ENCODE assay signal across 22 cellular contexts in the genomic region with DNA sequence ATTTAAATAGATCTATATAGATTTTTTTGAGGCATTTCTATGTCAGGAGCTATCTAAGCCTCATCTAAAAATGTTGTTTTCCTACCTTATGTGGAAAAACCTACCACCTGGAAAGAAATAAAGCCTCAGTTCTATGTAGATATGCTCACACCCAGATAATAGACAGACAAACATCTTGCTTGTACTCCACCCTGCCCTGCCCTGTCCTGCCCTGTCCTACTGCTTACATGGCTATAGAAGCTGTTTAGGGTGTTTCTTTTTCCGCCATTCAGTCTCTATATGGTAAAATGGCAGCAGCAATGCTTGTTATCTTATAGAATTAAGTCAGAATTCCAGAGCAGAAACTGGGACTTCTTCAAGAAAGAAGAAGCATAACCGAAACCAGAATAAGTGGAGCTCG. TPM values are rescaled to one million over a fixed set of nuclear protein-coding genes. Genes with fewer than 3 reads are reported as not detected.
A peak's percentile ranks its signal among the peaks of the same experiment; 100 is the strongest.
DNase-seq lines count a peak whose midpoint lies in the region; ATAC-seq and TF ChIP-seq lines count a peak whose summit lies in the region.
"Had no signal": no experiment of that assay in that cellular context is flagged by ENCODE, and none has a peak within 500 bp of the region (broad histone marks: within the 10 kb centered on the region; RNA-seq: fewer than 3 reads in every experiment).

No MANE protein-coding gene starts in this region.

- no peaks in the 10 kb centered on the region for H3K27me3 Mint-ChIP-seq in osteocyte (ENCODE audit: unreplicated experiment)
- no peaks in the 10 kb centered on the region for H3K27me3 Mint-ChIP-seq in type B pancreatic cell
- H3K27me3 Mint-ChIP-seq in Caco-2 (ENCODE audit: insufficient read depth, unreplicated experiment), result no peaks in the 10 kb centered on the region
- H3K27me3 Mint-ChIP-seq: B cell had no signal

- H3K27me3 ChIP-seq in colonic mucosa, result no peaks in the 10 kb centered on the region
- H3K27me3 ChIP-seq in Caco-2 (replicated peaks; ENCODE audit: control insufficient read depth, insufficient read depth, low read length), result no peaks in the 10 kb centered on the region
- H3K27me3 ChIP-seq: SJCRH30 had no signal

- H3K36me3 ChIP-seq in colonic mucosa (peaks cover 3% of the 10 kb centered on the region), Caco-2 (ENCODE audit: control insufficient read depth, insufficient read depth, low read length) (no peaks in the 10 kb centered on the region)

- H3K4me3 Mint-ChIP-seq in osteocyte (ENCODE audit: unreplicated experiment) (no peak overlapping the region), type B pancreatic cell (no peak overlapping the region), Caco-2 (ENCODE audit: unreplicated experiment) (no peak overlapping the region)
- H3K4me3 Mint-ChIP-seq: B cell, CD14-positive monocyte had no signal

- H3K9me3 ChIP-seq in colonic mucosa (no peaks in the 10 kb centered on the region), Caco-2 (no peaks in the 10 kb centered on the region)
- H3K9me3 ChIP-seq: SJCRH30 had no signal

- H3K9ac ChIP-seq in colonic mucosa (ENCODE audit: low read depth in 2 of 2, low read length in 2 of 2), result no peak overlapping the region

- H3K9me3 Mint-ChIP-seq in osteocyte (ENCODE audit: unreplicated experiment) (no peaks in the 10 kb centered on the region), type B pancreatic cell (no peaks in the 10 kb centered on the region), Caco-2 (ENCODE audit: unreplicated experiment) (no peaks in the 10 kb centered on the region)

- POLR2A ChIA-PET in Caco-2 (lab: Charles Lee), result no interaction called here

- H3K27ac Mint-ChIP-seq in osteocyte (ENCODE audit: unreplicated experiment) (peak overlapping the region; percentile 27), type B pancreatic cell (peak overlapping the region; percentile 77), Caco-2 (ENCODE audit: unreplicated experiment) (no peak overlapping the region)
- H3K27ac Mint-ChIP-seq: B cell, CD14-positive monocyte had no signal

- TF ChIP-seq CTCF in colonic mucosa (IDR thresholded peaks at IDR 0.05), result no peak
- no peak for TF ChIP-seq CTCF in osteocyte (IDR thresholded peaks at IDR 0.05)
- TF ChIP-seq CTCF in type B pancreatic cell (conservative IDR thresholded peaks at IDR 0.05), result no peak
- TF ChIP-seq CTCF in Caco-2 (IDR thresholded peaks at IDR 0.05; ENCODE audit: insufficient read depth in 1 of 2, low read depth in 1 of 2, low read length in 1 of 2, severe bottlenecking in 1 of 2, unreplicated experiment in 1 of 2), result no peak

- CTCF ChIA-PET in Caco-2 (lab: Charles Lee), result no interaction called here

- H3K36me3 Mint-ChIP-seq in osteocyte (ENCODE audit: unreplicated experiment), result peaks cover 9% of the 10 kb centered on the region
- peaks cover 14% of the 10 kb centered on the region for H3K36me3 Mint-ChIP-seq in type B pancreatic cell
- H3K36me3 Mint-ChIP-seq in Caco-2 (ENCODE audit: insufficient read depth, unreplicated experiment), result peaks cover 11% of the 10 kb centered on the region

- peaks cover 26% of the 10 kb centered on the region for H3K4me1 Mint-ChIP-seq in osteocyte (ENCODE audit: unreplicated experiment)
- peaks cover 14% of the 10 kb centered on the region for H3K4me1 Mint-ChIP-seq in type B pancreatic cell (ENCODE audit: unreplicated experiment)
- no peaks in the 10 kb centered on the region for H3K4me1 Mint-ChIP-seq in Caco-2 (ENCODE audit: low read depth, unreplicated experiment)
- H3K4me1 Mint-ChIP-seq: B cell had no signal

- in situ Hi-C loops in ACHN (cut with HindIII; ENCODE audit: low pct_ligation_motif_present, low pct_unique_long_range_greater_than_20kb, low sequenced_read_pairs), result no loop called here

- peak overlapping the region; percentile 14 for H3K27ac ChIP-seq in colonic mucosa
- H3K27ac ChIP-seq: HL-60, PC-9, SJCRH30 had no signal

- no TSS peak for BruUV-seq in Caco-2 (replicated peaks; lab: Mats Ljungman, UMichigan)

- H3K4me3 ChIP-seq in colonic mucosa (no peak overlapping the region), Caco-2 (ENCODE audit: low read depth, low read length) (no peak overlapping the region)
- H3K4me3 ChIP-seq: PC-9, SJCRH30 had no signal

- H3K4me1 ChIP-seq in colonic mucosa (peaks cover 2% of the 10 kb centered on the region), Caco-2 (no peaks in the 10 kb centered on the region; the same call in 1 of the 2 replicates)

- intact Hi-C loops in colonic mucosa (cut with DNase I), result no loop called here
- intact Hi-C loops in left colon (cut with DNase I, micrococcal nuclease), result no loop called here
- intact Hi-C loops in Caco-2 (cut with micrococcal nuclease; ENCODE audit: unreplicated experiment), result no loop called here

- ATAC-seq in left colon (peak; percentile 88), HG02852 (IDR thresholded peaks at IDR 0.05; ENCODE audit: unreplicated experiment) (no peak)
- ATAC-seq: Right ventricle myocardium inferior, SK-N-SH treated with all-trans-retinoic acid at 6 μM for 48 hours had no signal

- DNase-seq in colonic mucosa (peak; percentile 41), left colon (peak; percentile 50 to 51), osteocyte (ENCODE audit: extremely low spot score, unreplicated experiment) (no peak), type B pancreatic cell (ENCODE audit: extremely low spot score, unreplicated experiment) (no peak), ACHN (no peak), NCI-H82 treated with DMSO at 0.1 percent for 48 hours (lab: John Stamatoyannopoulos, UW; ENCODE audit: unreplicated experiment) (no peak), Caco-2 (no peak)
- DNase-seq: HCEC 1CT, Karpas-422, NCI-H1092 treated with DMSO at 0.1 percent for 48 hours, NCI-H1436, NCI-H187 treated with DMSO at 0.1 percent for 48 hours, NCI-H524, NCI-H82, PC-9, SJCRH30 had no signal

RNA-seq across cellular contexts. Expression of gene CTTNBP2NL, which starts 13.4 kb away (rescaled TPM):
- total RNA-seq in colonic mucosa (10 to 100 TPM; 47.1 to 93.3 TPM), left colon (10 to 100 TPM; 83.3 to 85.1 TPM), osteocyte (50.6 and 54.2 TPM in 2 replicates), type B pancreatic cell (ENCODE audit: low replicate concordance) (47.9 and 77.4 TPM in 2 replicates), Caco-2 (2022) (11.3 and 15.0 TPM in 2 replicates)

Comparison
In these comparisons a context has a peak if more than half of its experiments do, and no peak if none do; other contexts are left out.
1. DNase-seq: peak in colonic mucosa (single experiment) and left colon (2 of 2); none in osteocyte (single experiment), type B pancreatic cell (single experiment), ACHN (single experiment), NCI-H82 treated with DMSO at 0.1 percent for 48 hours (single experiment) and Caco-2 (0 of 2).